ENCODE assay signal across 13 cellular contexts in genomic region chr2:237344972-237345870, GRCh38.
"Had no signal": no experiment of that assay in that cellular context is flagged by ENCODE, and none has a peak within 500 bp of the region (broad histone marks: within the 10 kb centered on the region; RNA-seq: fewer than 3 reads in every experiment).

No MANE protein-coding gene starts in this region.

- H3K27ac Mint-ChIP-seq: activated CD4-positive, alpha-beta T cell treated with anti-CD3 and anti-CD28 coated beads, Interleukin-2, amount 10 ng/mL, durations not matched to agents 7 days and 5 days; stimulated activated naive B cell treated with anti-CD40 and anti-IgM and Interleukin-4, amounts not matched to agents 10 μg/mL and 1 μg/mL and 100 μg/mL, for 72 hours; T-helper 17 cell had no signal

- H3K27me3 Mint-ChIP-seq: activated CD4-positive, alpha-beta T cell treated with anti-CD3 and anti-CD28 coated beads, Interleukin-2, amount 10 ng/mL, durations not matched to agents 7 days and 5 days; T-helper 17 cell had no signal

- H3K9me3 ChIP-seq: right atrium auricular region, transverse colon had no signal

- H3K27ac ChIP-seq: dorsolateral prefrontal cortex, right atrium auricular region had no signal

- H3K9me3 Mint-ChIP-seq: activated CD4-positive, alpha-beta T cell treated with anti-CD3 and anti-CD28 coated beads, Interleukin-2, amount 10 ng/mL, durations not matched to agents 7 days and 5 days had no signal

- DNase-seq: activated CD4-positive, alpha-beta T cell treated with anti-CD3 and anti-CD28 coated beads, Interleukin-2, amount 10 ng/mL, durations not matched to agents 7 days and 5 days; activated CD4-positive, CD25-positive, alpha-beta regulatory T cell; activated naive CD4-positive, alpha-beta T cell treated with anti-CD3 and anti-CD28 coated beads, Interleukin-2, amount 50 U/mL, for 16 hours; amniotic stem cell; dorsolateral prefrontal cortex; kidney; left ventricle myocardium superior; posterior cingulate gyrus; stimulated activated naive B cell treated with anti-CD40 and anti-IgM and Interleukin-4, amounts not matched to agents 10 μg/mL and 1 μg/mL and 100 μg/mL, for 72 hours; substantia nigra; T-helper 17 cell; transverse colon had no signal

- H3K36me3 ChIP-seq: transverse colon had no signal

- H3K36me3 Mint-ChIP-seq: stimulated activated naive B cell treated with anti-CD40 and anti-IgM and Interleukin-4, amounts not matched to agents 10 μg/mL and 1 μg/mL and 100 μg/mL, for 72 hours had no signal

- H3K4me1 ChIP-seq: right atrium auricular region had no signal

- H3K4me3 Mint-ChIP-seq: activated CD4-positive, alpha-beta T cell treated with anti-CD3 and anti-CD28 coated beads, Interleukin-2, amount 10 ng/mL, durations not matched to agents 7 days and 5 days; stimulated activated naive B cell treated with anti-CD40 and anti-IgM and Interleukin-4, amounts not matched to agents 10 μg/mL and 1 μg/mL and 100 μg/mL, for 72 hours; T-helper 17 cell had no signal

- H3K4me1 Mint-ChIP-seq: activated CD4-positive, alpha-beta T cell treated with anti-CD3 and anti-CD28 coated beads, Interleukin-2, amount 10 ng/mL, durations not matched to agents 7 days and 5 days; stimulated activated naive B cell treated with anti-CD40 and anti-IgM and Interleukin-4, amounts not matched to agents 10 μg/mL and 1 μg/mL and 100 μg/mL, for 72 hours; T-helper 17 cell had no signal

- H3K27me3 ChIP-seq: right atrium auricular region, transverse colon had no signal

- H3K4me3 ChIP-seq: dorsolateral prefrontal cortex, right atrium auricular region, transverse colon had no signal

- ATAC-seq: left ventricle myocardium superior; stimulated activated naive B cell treated with anti-CD40 and anti-IgM and Interleukin-4, amounts not matched to agents 10 μg/mL and 1 μg/mL and 100 μg/mL, for 72 hours; T-helper 17 cell had no signal
